10 cellular contexts compared by ENCODE assay signal in the genomic region with DNA sequence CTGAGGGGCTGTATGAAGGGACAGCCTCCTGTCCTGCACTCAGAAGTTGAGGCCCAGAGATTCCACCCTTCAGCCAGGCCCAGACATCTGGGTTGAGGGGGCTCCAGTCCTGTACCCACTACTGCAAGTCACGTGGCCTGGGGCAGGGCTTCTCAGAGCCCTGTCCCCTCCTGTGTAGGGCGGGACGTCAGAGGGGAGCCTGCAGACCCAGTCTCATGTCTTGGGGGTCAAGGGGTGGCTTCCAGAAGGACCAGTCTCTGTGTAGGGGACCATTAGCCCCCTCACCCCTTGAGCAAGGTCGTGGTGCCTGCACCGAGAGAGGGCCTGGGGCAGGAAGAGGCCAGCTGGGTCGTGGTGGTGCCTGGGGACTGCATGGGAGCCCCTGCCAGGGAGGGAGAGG. TPM values are rescaled to one million over a fixed set of nuclear protein-coding genes. Genes with fewer than 3 reads are reported as not detected.
DNase-seq lines count a peak whose midpoint lies in the region; ATAC-seq and TF ChIP-seq lines count a peak whose summit lies in the region.
"Had no signal": no experiment of that assay in that cellular context is flagged by ENCODE, and none has a peak within 500 bp of the region (broad histone marks: within the 10 kb centered on the region; RNA-seq: fewer than 3 reads in every experiment).

No MANE protein-coding gene starts in this region.

- H3K9me3 Mint-ChIP-seq in MCF 10A (ENCODE audit: unreplicated experiment) (no peaks in the 10 kb centered on the region), GM23338 (no peaks in the 10 kb centered on the region)
- no peaks in the 10 kb centered on the region for H3K9me3 Mint-ChIP-seq in activated CD4-positive, alpha-beta memory T cell treated with anti-CD3 and anti-CD28 coated beads for 36 hours
- H3K9me3 Mint-ChIP-seq: neural crest cell had no signal

- POLR2A ChIA-PET in MCF 10A (lab: Yijun Ruan, JAX) = no interaction called here
- POLR2A ChIA-PET in activated CD4-positive, alpha-beta memory T cell treated with anti-CD3 and anti-CD28 coated beads for 36 hours (lab: Charles Lee) = no interaction called here

- no peaks in the 10 kb centered on the region for H3K9me2 ChIP-seq in GM23338 (ENCODE audit: insufficient read depth)

- H3K27me3 Mint-ChIP-seq in MCF 10A (ENCODE audit: insufficient read depth, unreplicated experiment) (no peaks in the 10 kb centered on the region), GM23338 (ENCODE audit: insufficient read depth, low read depth, poor library complexity) (peaks cover 7% of the 10 kb centered on the region)
- H3K27me3 Mint-ChIP-seq in activated CD4-positive, alpha-beta memory T cell treated with anti-CD3 and anti-CD28 coated beads for 36 hours = no peaks in the 10 kb centered on the region

- peaks cover 8% of the 10 kb centered on the region for H3K4me1 ChIP-seq in mammary epithelial cell (ENCODE audit: insufficient read depth, low read length)
- H3K4me1 ChIP-seq in adrenal gland (replicated peaks in 1 of 2) = peaks cover 0 to 17% of the 10 kb centered on the region in 2 donors
- H3K4me1 ChIP-seq in mesenchymal stem cell (ENCODE audit: control insufficient read depth, insufficient read depth, low read depth, low read length) = peaks cover 16% of the 10 kb centered on the region
- H3K4me1 ChIP-seq in tibial nerve = peaks cover 0 to 33% (median 9%) of the 10 kb centered on the region in 4 donors
- H3K4me1 ChIP-seq in GM23338 (ENCODE audit: insufficient read depth) = peaks cover 13% of the 10 kb centered on the region

- H2BK15ac ChIP-seq in mesenchymal stem cell (ENCODE audit: low read depth, poor library complexity, severe bottlenecking) = no peak overlapping the region

- H3K4me2 ChIP-seq in mammary epithelial cell (ENCODE audit: insufficient read depth, low read depth, low read length) = no peak overlapping the region
- no peak overlapping the region for H3K4me2 ChIP-seq in mesenchymal stem cell (ENCODE audit: low read length, poor library complexity, severe bottlenecking)
- H3K4me2 ChIP-seq in GM23338 = no peak overlapping the region

- H3K9me3 ChIP-seq in mammary epithelial cell (replicated peaks; ENCODE audit: insufficient read depth, low read length) = no peaks in the 10 kb centered on the region
- H3K9me3 ChIP-seq in adrenal gland (replicated peaks in 1 of 3) = no peaks in the 10 kb centered on the region
- H3K9me3 ChIP-seq in mesenchymal stem cell (ENCODE audit: control insufficient read depth, low read length) = no peaks in the 10 kb centered on the region
- H3K9me3 ChIP-seq in tibial nerve = no peaks in the 10 kb centered on the region

- TF ChIP-seq CTCF in mammary epithelial cell (conservative IDR thresholded peaks at IDR 0.05 in 1 of 2, IDR thresholded peaks at IDR 0.05 in 1 of 2; ENCODE audit: extremely low read depth in 1 of 2, insufficient read depth in 1 of 2, low read depth in 1 of 2, low read length in 2 of 2) (no peak), MCF 10A (IDR thresholded peaks at IDR 0.05; ENCODE audit: unreplicated experiment) (no peak), adrenal gland (IDR thresholded peaks at IDR 0.05) (no peak), tibial nerve (IDR thresholded peaks at IDR 0.05) (no peak), GM23338 (conservative IDR thresholded peaks at IDR 0.05; ENCODE audit: low read depth in 2 of 2) (no peak)

- no peaks in the 10 kb centered on the region for H3K79me2 ChIP-seq in mammary epithelial cell (ENCODE audit: insufficient read depth, low read length)
- H3K79me2 ChIP-seq in GM23338 (replicated peaks; ENCODE audit: insufficient read depth) = no peaks in the 10 kb centered on the region

- dilution Hi-C loops in mammary epithelial cell (cut with HindIII; ENCODE audit: low sequenced_read_pairs) = loop anchor here (5.0 kb wide), 1 partner anchor 35 kb away; no protein-coding TSS in a partner anchor

- no peak overlapping the region for H3K23ac ChIP-seq in mesenchymal stem cell (ENCODE audit: low read length in 2 of 2)

- no peak overlapping the region for H3K9ac ChIP-seq in mammary epithelial cell (ENCODE audit: insufficient read depth, low read length)
- H3K9ac ChIP-seq in mesenchymal stem cell (ENCODE audit: low read length) = no peak overlapping the region

- peak overlapping the region in 1 of 2 experiments; percentile 77 for H3K14ac ChIP-seq in mesenchymal stem cell (ENCODE audit: low read length in 2 of 2)

- CTCF ChIA-PET in mammary epithelial cell (lab: Charles Lee; ENCODE audit: low non-redundant PET) (no interaction called here), MCF 10A (lab: Yijun Ruan, JAX) (no interaction called here)
- CTCF ChIA-PET in activated CD4-positive, alpha-beta memory T cell treated with anti-CD3 and anti-CD28 coated beads for 36 hours (lab: Charles Lee) = interaction anchor here (1.3 kb wide), 1 partner anchor 35 kb away, joined by 3 read pairs; no protein-coding TSS in a partner anchor

- intact Hi-C loops in mammary epithelial cell (cut with micrococcal nuclease) (no loop called here), MCF 10A (cut with micrococcal nuclease) (no loop called here), adrenal gland (cut with DNase I) (loop anchor here in 1 of 2 donors (5.0 kb wide), 1 partner anchor 35 kb away; no protein-coding TSS in a partner anchor)
- intact Hi-C loops in activated CD4-positive, alpha-beta memory T cell treated with anti-CD3 and anti-CD28 coated beads for 36 hours (cut with micrococcal nuclease) = no loop called here

- BruUV-seq in mammary epithelial cell (replicated peaks; lab: Mats Ljungman, UMichigan) (no TSS peak), MCF 10A (replicated peaks; lab: Mats Ljungman, UMichigan) (no TSS peak)

- peak overlapping the region; percentile 74 for H4K8ac ChIP-seq in mesenchymal stem cell (ENCODE audit: low read length)

- no peak for DNase-seq in mammary epithelial cell
- DNase-seq in MCF 10A (ENCODE audit: unreplicated experiment) = no peak
- no peak for DNase-seq in adrenal gland
- DNase-seq in mesenchymal stem cell = no peak
- DNase-seq in tibial nerve (ENCODE audit: low spot score in 2 of 2) = no peak
- DNase-seq in activated CD4-positive, alpha-beta memory T cell treated with anti-CD3 and anti-CD28 coated beads for 36 hours = no peak
- DNase-seq in GM23338 (ENCODE audit: low spot score) = no peak
- no peak for DNase-seq in NCI-H2196 (lab: John Stamatoyannopoulos, UW; ENCODE audit: unreplicated experiment)
- DNase-seq: NCI-H146 had no signal

- in situ Hi-C loops in mammary epithelial cell (cut with MboI; ENCODE audit: low sequenced_read_pairs in 2 of 2) = no loop called here

- 0 out of 2 replicates have a peak, but pooled peaks cover 4% of the 10 kb centered on the region for H3F3A ChIP-seq in GM23338 (replicated peaks; ENCODE audit: low read depth)

- H3K27ac ChIP-seq in mammary epithelial cell (ENCODE audit: insufficient read depth, low read depth, low read length) (no peak overlapping the region), adrenal gland (peak overlapping the region in 4 of 5 donors; percentile 19 to 74 (median 35)), mesenchymal stem cell (ENCODE audit: low read length, poor library complexity, severe bottlenecking) (no peak overlapping the region), tibial nerve (peak overlapping the region in 3 of 4 donors; percentile 32 to 70 (median 45)), GM23338 (ENCODE audit: low read depth) (no peak overlapping the region)

- H2BK12ac ChIP-seq in mesenchymal stem cell (ENCODE audit: low read length in 2 of 2) = peak overlapping the region in 1 of 2 experiments; percentile 79

- H2AK5ac ChIP-seq in mesenchymal stem cell (ENCODE audit: low read length, severe bottlenecking) = no peak overlapping the region

- H3K4ac ChIP-seq in mesenchymal stem cell (ENCODE audit: low read depth in 1 of 2, low read length in 2 of 2) = peak overlapping the region; percentile 57 to 59

- ATAC-seq in GM23338 = no peak

- H3K27me3 ChIP-seq in mammary epithelial cell (ENCODE audit: insufficient read depth, low read length) = no peaks in the 10 kb centered on the region
- H3K27me3 ChIP-seq in adrenal gland = no peaks in the 10 kb centered on the region
- H3K27me3 ChIP-seq in mesenchymal stem cell (ENCODE audit: control insufficient read depth in 1 of 2, insufficient read depth in 1 of 2, low read length in 2 of 2) = peaks cover 0 to 4% of the 10 kb centered on the region in 2 experiments
- H3K27me3 ChIP-seq in tibial nerve = no peaks in the 10 kb centered on the region
- no peaks in the 10 kb centered on the region for H3K27me3 ChIP-seq in GM23338 (ENCODE audit: insufficient read depth)

- no peak overlapping the region for H3K27ac Mint-ChIP-seq in MCF 10A (ENCODE audit: low read depth, unreplicated experiment)
- no peak overlapping the region for H3K27ac Mint-ChIP-seq in activated CD4-positive, alpha-beta memory T cell treated with anti-CD3 and anti-CD28 coated beads for 36 hours
- no peak overlapping the region for H3K27ac Mint-ChIP-seq in GM23338

- H3K36me3 Mint-ChIP-seq in MCF 10A (ENCODE audit: insufficient read depth, unreplicated experiment) (peaks cover 7% of the 10 kb centered on the region), GM23338 (ENCODE audit: low read depth) (peaks cover 3% of the 10 kb centered on the region; the same call in 2 of the 3 replicates)
- H3K36me3 Mint-ChIP-seq in activated CD4-positive, alpha-beta memory T cell treated with anti-CD3 and anti-CD28 coated beads for 36 hours = peaks cover under 1% of the 10 kb centered on the region

- peak overlapping the region; percentile 11 to 54 for H3K18ac ChIP-seq in mesenchymal stem cell (ENCODE audit: low read depth in 1 of 2, low read length in 2 of 2)

- no peaks in the 10 kb centered on the region for H3K4me1 Mint-ChIP-seq in MCF 10A (ENCODE audit: insufficient read depth, unreplicated experiment)
- peaks cover 8% of the 10 kb centered on the region for H3K4me1 Mint-ChIP-seq in activated CD4-positive, alpha-beta memory T cell treated with anti-CD3 and anti-CD28 coated beads for 36 hours (ENCODE audit: low read depth)
- H3K4me1 Mint-ChIP-seq in GM23338 = peaks cover 42% of the 10 kb centered on the region

- peak overlapping the region; percentile 71 for H2AFZ ChIP-seq in mammary epithelial cell (ENCODE audit: low read depth, low read length)
- no peak overlapping the region for H2AFZ ChIP-seq in mesenchymal stem cell (ENCODE audit: low read depth, low read length)
- no peak overlapping the region for H2AFZ ChIP-seq in GM23338

- no peak overlapping the region for H3K4me3 Mint-ChIP-seq in MCF 10A (ENCODE audit: unreplicated experiment)
- H3K4me3 Mint-ChIP-seq in activated CD4-positive, alpha-beta memory T cell treated with anti-CD3 and anti-CD28 coated beads for 36 hours = no peak overlapping the region
- H3K4me3 Mint-ChIP-seq in GM23338 = no peak overlapping the region
- H3K4me3 Mint-ChIP-seq: neural crest cell had no signal

- TF ChIP-seq POLR2A in adrenal gland (IDR thresholded peaks at IDR 0.05) (no peak), tibial nerve (IDR thresholded peaks at IDR 0.05) (no peak)

- no peaks in the 10 kb centered on the region for H4K20me1 ChIP-seq in mammary epithelial cell (ENCODE audit: insufficient read depth, low read length)
- H4K20me1 ChIP-seq in GM23338 (replicated peaks; ENCODE audit: insufficient read depth) = no peaks in the 10 kb centered on the region; the same call in none of the 2 replicates

- H2BK120ac ChIP-seq in mesenchymal stem cell (ENCODE audit: low read depth, low read length) = peak overlapping the region; percentile 22

- no peak for TF ChIP-seq EP300 in tibial nerve (IDR thresholded peaks at IDR 0.05)

- 92% methylated on average over 5 of the region's 6 CpGs for WGBS in mammary epithelial cell (ENCODE audit: low coverage, missing lambda C conversion rate)
- WGBS in adrenal gland, 4 donors = 55 to 69% (median 64%) methylated on average over 3 to 6 of the region's 6 CpGs
- 80% methylated on average over 6 of the region's 6 CpGs for WGBS in mesenchymal stem cell
- WGBS in tibial nerve, 2 donors = 39 to 40% methylated on average over 5 to 6 of the region's 6 CpGs

- H3K36me3 ChIP-seq in mammary epithelial cell (ENCODE audit: insufficient read depth, low read length) = no peaks in the 10 kb centered on the region
- H3K36me3 ChIP-seq in adrenal gland (replicated peaks in 1 of 2) = no peaks in the 10 kb centered on the region
- no peaks in the 10 kb centered on the region for H3K36me3 ChIP-seq in mesenchymal stem cell (ENCODE audit: control insufficient read depth in 1 of 2, insufficient read depth in 2 of 2, low read depth in 1 of 2, low read length in 2 of 2)
- peaks cover 0 to 26% (median 0%) of the 10 kb centered on the region in 3 donors for H3K36me3 ChIP-seq in tibial nerve
- H3K36me3 ChIP-seq in GM23338 (ENCODE audit: insufficient read depth) = no peaks in the 10 kb centered on the region

- H4K91ac ChIP-seq in mesenchymal stem cell (ENCODE audit: low read length) = peak overlapping the region; percentile 25

- H2BK5ac ChIP-seq in mesenchymal stem cell (ENCODE audit: low read depth, low read length, poor library complexity, severe bottlenecking) = no peak overlapping the region

- H3K4me3 ChIP-seq in mammary epithelial cell (replicated peaks in 1 of 3; ENCODE audit: insufficient read depth in 1 of 3, low read depth in 2 of 3, low read length in 3 of 3) = no peak overlapping the region
- no peak overlapping the region for H3K4me3 ChIP-seq in adrenal gland
- H3K4me3 ChIP-seq in mesenchymal stem cell (ENCODE audit: insufficient read depth in 1 of 2, low read depth in 1 of 2, low read length in 2 of 2) = no peak overlapping the region
- H3K4me3 ChIP-seq in tibial nerve = no peak overlapping the region
- no peak overlapping the region for H3K4me3 ChIP-seq in GM23338

- H3K79me1 ChIP-seq in mesenchymal stem cell (replicated peaks; ENCODE audit: low read length, poor library complexity, severe bottlenecking) = no peaks in the 10 kb centered on the region

RNA-seq across cellular contexts. Expression of gene PILRA, which starts 0.6 kb away (rescaled TPM):
- under 1 TPM in 1 of 2 donors, not detected in 1; 0.85 TPM for total RNA-seq in mammary epithelial cell
- 0.87 TPM for polyA plus RNA-seq in mammary epithelial cell
- polyA minus RNA-seq in mammary epithelial cell = not detected
- 0.65 and 1.6 TPM in 2 replicates for total RNA-seq in MCF 10A (2022)
- total RNA-seq in adrenal gland = 10 to 100 TPM in 5 of 8 donors, 1 to 10 TPM in 3; 3.4 to 18.9 (median 12.5) TPM
- polyA plus RNA-seq in adrenal gland = 10 to 100 TPM in 2 of 3 donors, 1 to 10 TPM in 1; 5.1 to 17.3 (median 11.9) TPM
- polyA plus RNA-seq in mesenchymal stem cell (2013, experiment 1 of 2) = 1.1 TPM
- 1.0 TPM for polyA plus RNA-seq in mesenchymal stem cell (2013, experiment 2 of 2)
- 10 to 100 TPM; 10.9 to 27.3 (median 15.8) TPM for total RNA-seq in tibial nerve
- under 1 TPM; 0.31 to 0.76 TPM for total RNA-seq in activated CD4-positive, alpha-beta memory T cell treated with anti-CD3 and anti-CD28 coated beads for 36 hours
- total RNA-seq in GM23338 (2014; rRNA removed; shearing (Covaris generic)) = 0.38 and 2.6 TPM in 2 replicates
- 5.3 and 5.9 TPM in 2 replicates for polyA plus RNA-seq in GM23338 (2016; fragmentation: Nextera tagmentation; extraction: Ambion mirVana)

RNA-seq across cellular contexts. Expression of gene PILRB, which starts 14.8 kb away (rescaled TPM):
- total RNA-seq in mammary epithelial cell = 10 to 100 TPM; 14.5 to 38.0 TPM
- polyA plus RNA-seq in mammary epithelial cell = 25.9 TPM
- polyA minus RNA-seq in mammary epithelial cell = 2.2 TPM
- 39.8 and 56.2 TPM in 2 replicates for total RNA-seq in MCF 10A (2022)
- total RNA-seq in adrenal gland = 100 to 1,000 TPM in 1 of 8 donors, 10 to 100 TPM in 6, 1 to 10 TPM in 1; 8.7 to 115 (median 30.2) TPM
- 100 to 1,000 TPM in 2 of 3 donors, 10 to 100 TPM in 1; 10.4 to 403 (median 296) TPM for polyA plus RNA-seq in adrenal gland
- polyA plus RNA-seq in mesenchymal stem cell (2013, experiment 1 of 2) = 9.7 TPM
- polyA plus RNA-seq in mesenchymal stem cell (2013, experiment 2 of 2) = 8.9 TPM
- 100 to 1,000 TPM; 107 to 152 (median 132) TPM for total RNA-seq in tibial nerve
- 10 to 100 TPM; 27.4 to 30.2 TPM for total RNA-seq in activated CD4-positive, alpha-beta memory T cell treated with anti-CD3 and anti-CD28 coated beads for 36 hours
- total RNA-seq in GM23338 (2014; rRNA removed; shearing (Covaris generic)) = 21.6 and 43.0 TPM in 2 replicates
- polyA plus RNA-seq in GM23338 (2016; fragmentation: Nextera tagmentation; extraction: Ambion mirVana) = 25.3 and 25.5 TPM in 2 replicates

RNA-seq across cellular contexts. Expression of gene ZCWPW1, which starts 55.8 kb away (rescaled TPM):
- total RNA-seq in mammary epithelial cell (1 to 10 TPM; 1.0 to 1.7 TPM), MCF 10A (2022) (6.5 and 8.5 TPM in 2 replicates), adrenal gland (1 to 10 TPM; 1.0 to 5.8 (median 3.8) TPM), tibial nerve (1 to 10 TPM; 3.6 to 7.3 (median 4.9) TPM)
- polyA plus RNA-seq in mammary epithelial cell (1.1 TPM), adrenal gland (10 to 100 TPM in 2 of 3 donors, 1 to 10 TPM in 1; 5.0 to 20.2 (median 14.6) TPM), GM23338 (2016; fragmentation: Nextera tagmentation; extraction: Ambion mirVana) (2.7 and 4.3 TPM in 2 replicates)
- 0.36 TPM for polyA minus RNA-seq in mammary epithelial cell
- polyA plus RNA-seq in mesenchymal stem cell (2013, experiment 1 of 2) = 1.3 TPM
- 0.93 TPM for polyA plus RNA-seq in mesenchymal stem cell (2013, experiment 2 of 2)
- 1 to 10 TPM; 3.9 to 4.0 TPM for total RNA-seq in activated CD4-positive, alpha-beta memory T cell treated with anti-CD3 and anti-CD28 coated beads for 36 hours
- total RNA-seq in GM23338 (2014; rRNA removed; shearing (Covaris generic)) = 0.59 and 1.0 TPM in 2 replicates

RNA-seq across cellular contexts. Expression of gene MEPCE, which starts 56.9 kb away (rescaled TPM):
- total RNA-seq in mammary epithelial cell (10 to 100 TPM; 23.2 to 39.5 TPM), MCF 10A (2022) (42.8 and 59.9 TPM in 2 replicates), adrenal gland (10 to 100 TPM; 24.8 to 76.8 (median 51.8) TPM), tibial nerve (10 to 100 TPM; 39.5 to 50.2 (median 46.6) TPM)
- polyA plus RNA-seq in mammary epithelial cell (24.1 TPM), adrenal gland (10 to 100 TPM; 36.7 to 54.6 (median 47.9) TPM), GM23338 (2016; fragmentation: Nextera tagmentation; extraction: Ambion mirVana) (10.0 and 11.4 TPM in 2 replicates)
- polyA minus RNA-seq in mammary epithelial cell = 37.6 TPM
- 17.9 TPM for polyA plus RNA-seq in mesenchymal stem cell (2013, experiment 1 of 2)
- polyA plus RNA-seq in mesenchymal stem cell (2013, experiment 2 of 2) = 17.3 TPM
- 10 to 100 TPM; 41.3 to 42.0 TPM for total RNA-seq in activated CD4-positive, alpha-beta memory T cell treated with anti-CD3 and anti-CD28 coated beads for 36 hours
- 21.7 and 32.6 TPM in 2 replicates for total RNA-seq in GM23338 (2014; rRNA removed; shearing (Covaris generic))

Comparison
In these comparisons a context has a peak if more than half of its experiments do, and no peak if none do; other contexts are left out.
1. H3K27ac ChIP-seq: peak in adrenal gland (4 of 5) and tibial nerve (3 of 4); none in mammary epithelial cell (single experiment), mesenchymal stem cell (single experiment) and GM23338 (single experiment).